In genomic region chr7:139695616-139696015, GRCh38 we compare ENCODE assay signal across 24 cellular contexts.
DNase-seq lines count a peak whose midpoint lies in the region; ATAC-seq and TF ChIP-seq lines count a peak whose summit lies in the region.
"Had no signal": no experiment of that assay in that cellular context is flagged by ENCODE, and none has a peak within 500 bp of the region (broad histone marks: within the 10 kb centered on the region; RNA-seq: fewer than 3 reads in every experiment).

No MANE protein-coding gene starts in this region.

- no peak for ATAC-seq in activated CD8-positive, alpha-beta T cell treated with anti-CD3 and anti-CD28 coated beads for 36 hours
- no peak for ATAC-seq in activated CD8-positive, alpha-beta T cell treated with anti-CD3 and anti-CD28 coated beads, Interleukin-2, amount 10 ng/mL, durations not matched to agents 7 days and 5 days
- no peak for ATAC-seq in stimulated activated memory B cell treated with anti-CD40 and anti-IgM and Interleukin-4, amounts not matched to agents 10 μg/mL and 1 μg/mL and 100 μg/mL, for 72 hours
- ATAC-seq in GM21360 (IDR thresholded peaks at IDR 0.05; ENCODE audit: unreplicated experiment) (no peak), HG03159 (IDR thresholded peaks at IDR 0.05; ENCODE audit: unreplicated experiment) (no peak)
- ATAC-seq: esophagus mucosa, heart left ventricle, right lobe of liver had no signal

- CTCF ChIA-PET in activated CD8-positive, alpha-beta T cell treated with anti-CD3 and anti-CD28 coated beads for 36 hours (lab: Charles Lee): no interaction called here
- CTCF ChIA-PET in activated CD8-positive, alpha-beta T cell treated with anti-CD3 and anti-CD28 coated beads, Interleukin-2, amount 10 ng/mL, durations not matched to agents 7 days and 5 days (lab: Charles Lee): no interaction called here

- peaks cover 30% of the 10 kb centered on the region for H3K4me1 Mint-ChIP-seq in activated CD8-positive, alpha-beta T cell treated with anti-CD3 and anti-CD28 coated beads for 36 hours (ENCODE audit: low read depth)
- H3K4me1 Mint-ChIP-seq in activated CD8-positive, alpha-beta T cell treated with anti-CD3 and anti-CD28 coated beads, Interleukin-2, amount 10 ng/mL, durations not matched to agents 7 days and 5 days (ENCODE audit: low read depth): peaks cover 24% of the 10 kb centered on the region
- peaks cover 46 to 57% of the 10 kb centered on the region in 2 donors for H3K4me1 Mint-ChIP-seq in immature natural killer cell
- H3K4me1 Mint-ChIP-seq in stimulated activated memory B cell treated with anti-CD40 and anti-IgM and Interleukin-4, amounts not matched to agents 10 μg/mL and 1 μg/mL and 100 μg/mL, for 72 hours: peaks cover 59% of the 10 kb centered on the region
- H3K4me1 Mint-ChIP-seq: central memory CD8-positive, alpha-beta T cell had no signal

- H3K4me3 Mint-ChIP-seq in activated CD8-positive, alpha-beta T cell treated with anti-CD3 and anti-CD28 coated beads for 36 hours: no peak overlapping the region
- no peak overlapping the region for H3K4me3 Mint-ChIP-seq in activated CD8-positive, alpha-beta T cell treated with anti-CD3 and anti-CD28 coated beads, Interleukin-2, amount 10 ng/mL, durations not matched to agents 7 days and 5 days
- no peak overlapping the region for H3K4me3 Mint-ChIP-seq in immature natural killer cell
- H3K4me3 Mint-ChIP-seq in stimulated activated memory B cell treated with anti-CD40 and anti-IgM and Interleukin-4, amounts not matched to agents 10 μg/mL and 1 μg/mL and 100 μg/mL, for 72 hours: no peak overlapping the region
- H3K4me3 Mint-ChIP-seq: activated B cell treated with CpG ODN at 0.5 μM for 24 hours; central memory CD8-positive, alpha-beta T cell; stimulated activated naive CD8-positive, alpha-beta T cell treated with anti-CD3 and anti-CD28 coated beads, Interleukin-15, Interleukin-2, amounts not matched to agents 100 ng/mL and 50 ng/mL, for 24 hours had no signal

- no peak overlapping the region for H3K4me3 ChIP-seq in adipocyte (ENCODE audit: low read length)
- H3K4me3 ChIP-seq: adrenal gland, heart left ventricle, right lobe of liver, SK-N-MC, upper lobe of left lung had no signal

- no peak overlapping the region for H3K9ac ChIP-seq in adipocyte (ENCODE audit: low read length)

- TF ChIP-seq CTCF in activated CD8-positive, alpha-beta T cell treated with anti-CD3 and anti-CD28 coated beads for 36 hours (IDR thresholded peaks at IDR 0.05): no peak

- peak overlapping the region; percentile 73 for H3K27ac Mint-ChIP-seq in activated CD8-positive, alpha-beta T cell treated with anti-CD3 and anti-CD28 coated beads for 36 hours
- H3K27ac Mint-ChIP-seq in activated CD8-positive, alpha-beta T cell treated with anti-CD3 and anti-CD28 coated beads, Interleukin-2, amount 10 ng/mL, durations not matched to agents 7 days and 5 days: no peak overlapping the region
- peak overlapping the region in 5 of 6 donors; percentile 15 to 66 (median 46) for H3K27ac Mint-ChIP-seq in immature natural killer cell
- H3K27ac Mint-ChIP-seq in stimulated activated memory B cell treated with anti-CD40 and anti-IgM and Interleukin-4, amounts not matched to agents 10 μg/mL and 1 μg/mL and 100 μg/mL, for 72 hours: peak overlapping the region; percentile 70
- H3K27ac Mint-ChIP-seq: activated T-helper 2 cell treated with anti-CD3 and anti-CD28 coated beads, Interferon-gamma antibody, Interleukin-2, Interleukin-4, amounts not matched to agents 10 μg/mL and 5 μg/mL and 100 μg/mL, durations not matched to agents 14 hours and 24 hours and 36 hours had no signal

- H3K36me3 Mint-ChIP-seq in activated CD8-positive, alpha-beta T cell treated with anti-CD3 and anti-CD28 coated beads for 36 hours (ENCODE audit: low read depth): peaks cover 13% of the 10 kb centered on the region
- H3K36me3 Mint-ChIP-seq in activated CD8-positive, alpha-beta T cell treated with anti-CD3 and anti-CD28 coated beads, Interleukin-2, amount 10 ng/mL, durations not matched to agents 7 days and 5 days (ENCODE audit: low read depth): peaks cover 2% of the 10 kb centered on the region
- H3K36me3 Mint-ChIP-seq in immature natural killer cell: peaks cover 0 to 18% (median 6%) of the 10 kb centered on the region in 3 donors
- peaks cover 42% of the 10 kb centered on the region for H3K36me3 Mint-ChIP-seq in stimulated activated memory B cell treated with anti-CD40 and anti-IgM and Interleukin-4, amounts not matched to agents 10 μg/mL and 1 μg/mL and 100 μg/mL, for 72 hours

- H3K9me3 ChIP-seq in adipocyte (ENCODE audit: control insufficient read depth, low read length): no peaks in the 10 kb centered on the region
- H3K9me3 ChIP-seq: adrenal gland, heart left ventricle, right lobe of liver, upper lobe of left lung had no signal

- no peaks in the 10 kb centered on the region for H3K9me3 Mint-ChIP-seq in activated CD8-positive, alpha-beta T cell treated with anti-CD3 and anti-CD28 coated beads for 36 hours
- no peaks in the 10 kb centered on the region for H3K9me3 Mint-ChIP-seq in activated CD8-positive, alpha-beta T cell treated with anti-CD3 and anti-CD28 coated beads, Interleukin-2, amount 10 ng/mL, durations not matched to agents 7 days and 5 days (ENCODE audit: insufficient read depth)
- no peaks in the 10 kb centered on the region for H3K9me3 Mint-ChIP-seq in immature natural killer cell
- H3K9me3 Mint-ChIP-seq in stimulated activated memory B cell treated with anti-CD40 and anti-IgM and Interleukin-4, amounts not matched to agents 10 μg/mL and 1 μg/mL and 100 μg/mL, for 72 hours: no peaks in the 10 kb centered on the region
- H3K9me3 Mint-ChIP-seq: activated B cell treated with CpG ODN at 0.5 μM for 24 hours; activated T-helper 2 cell treated with anti-CD3 and anti-CD28 coated beads, Interferon-gamma antibody, Interleukin-2, Interleukin-4, amounts not matched to agents 10 μg/mL and 5 μg/mL and 100 μg/mL, durations not matched to agents 14 hours and 24 hours and 36 hours; central memory CD8-positive, alpha-beta T cell; stimulated activated naive CD8-positive, alpha-beta T cell treated with anti-CD3 and anti-CD28 coated beads, Interleukin-15, Interleukin-2, amounts not matched to agents 100 ng/mL and 50 ng/mL, for 24 hours had no signal

- peaks cover 24% of the 10 kb centered on the region for H3K36me3 ChIP-seq in adipocyte (ENCODE audit: control insufficient read depth, insufficient read depth, low read length, severe bottlenecking)
- H3K36me3 ChIP-seq: adrenal gland had no signal

- no peaks in the 10 kb centered on the region for H3K27me3 Mint-ChIP-seq in activated CD8-positive, alpha-beta T cell treated with anti-CD3 and anti-CD28 coated beads for 36 hours
- no peaks in the 10 kb centered on the region for H3K27me3 Mint-ChIP-seq in activated CD8-positive, alpha-beta T cell treated with anti-CD3 and anti-CD28 coated beads, Interleukin-2, amount 10 ng/mL, durations not matched to agents 7 days and 5 days (ENCODE audit: low read depth)
- peaks cover 3 to 10% (median 3%) of the 10 kb centered on the region in 3 donors for H3K27me3 Mint-ChIP-seq in immature natural killer cell (ENCODE audit: low read depth in 3 of 3)
- H3K27me3 Mint-ChIP-seq in stimulated activated memory B cell treated with anti-CD40 and anti-IgM and Interleukin-4, amounts not matched to agents 10 μg/mL and 1 μg/mL and 100 μg/mL, for 72 hours: no peaks in the 10 kb centered on the region
- H3K27me3 Mint-ChIP-seq: activated B cell treated with CpG ODN at 0.5 μM for 24 hours; central memory CD8-positive, alpha-beta T cell; stimulated activated naive CD8-positive, alpha-beta T cell treated with anti-CD3 and anti-CD28 coated beads, Interleukin-15, Interleukin-2, amounts not matched to agents 100 ng/mL and 50 ng/mL, for 24 hours had no signal

- POLR2A ChIA-PET in activated CD8-positive, alpha-beta T cell treated with anti-CD3 and anti-CD28 coated beads for 36 hours (lab: Charles Lee): no interaction called here
- POLR2A ChIA-PET in activated CD8-positive, alpha-beta T cell treated with anti-CD3 and anti-CD28 coated beads, Interleukin-2, amount 10 ng/mL, durations not matched to agents 7 days and 5 days (lab: Charles Lee): no interaction called here

- no peaks in the 10 kb centered on the region for H3K27me3 ChIP-seq in adipocyte (replicated peaks; ENCODE audit: control insufficient read depth, insufficient read depth, low read length)
- H3K27me3 ChIP-seq: adrenal gland, heart left ventricle, right lobe of liver, upper lobe of left lung had no signal

- intact Hi-C loops in activated CD8-positive, alpha-beta T cell treated with anti-CD3 and anti-CD28 coated beads for 36 hours (cut with micrococcal nuclease): no loop called here

- DNase-seq in activated CD8-positive, alpha-beta T cell treated with anti-CD3 and anti-CD28 coated beads for 36 hours: no peak
- no peak for DNase-seq in activated CD8-positive, alpha-beta T cell treated with anti-CD3 and anti-CD28 coated beads, Interleukin-2, amount 10 ng/mL, durations not matched to agents 7 days and 5 days
- peak; percentile 16 for DNase-seq in adipocyte (ENCODE audit: low read depth)
- DNase-seq in immature natural killer cell: no peak
- DNase-seq in amniotic stem cell (lab: John Stamatoyannopoulos, UW): no peak
- DNase-seq: 8988T; activated B cell treated with CpG ODN at 0.5 μM for 24 hours; effector CD8-positive, alpha-beta T cell; heart left ventricle; NCI-H1092 treated with DMSO at 0.1 percent for 48 hours; NCI-H2081 treated with DMSO at 0.1 percent for 48 hours; NCI-H510A; NK-92 treated with Interleukin-12 subunit alpha and Interleukin-12 subunit beta, amount 100 ng/mL, for 24 hours; right lobe of liver; upper lobe of left lung had no signal

- peaks cover 33% of the 10 kb centered on the region for H3K4me1 ChIP-seq in adipocyte (ENCODE audit: control insufficient read depth, insufficient read depth, low read length)
